In genomic region chr1:201282931-201283829, GRCh38 we compare ENCODE assay signal across 1 cellular context.
TF ChIP-seq lines count a peak whose summit lies in the region.

PKP1 (plus strand) TSS chr1:201283506; CDS start chr1:201283703, 197 bp downstream.

TF ChIP-seq in H1, 55 proteins besides CTCF, POLR2A, EP300 and RAD21 (continued from another document):
- TF ChIP-seq E2F6 (IDR thresholded peaks at IDR 0.05) (peak; percentile 94), SRF (IDR thresholded peaks at IDR 0.05; ENCODE audit: low read depth, low read length) (no peak), SP4 (IDR thresholded peaks at IDR 0.05; ENCODE audit: low read length) (no peak), EZH2 (IDR thresholded peaks at IDR 0.05; ENCODE audit: low read depth, low read length, severe bottlenecking) (peak; percentile 71), SUZ12 (IDR thresholded peaks at IDR 0.05; ENCODE audit: low read length) (peak; percentile 63; the same call in 1 of the 2 replicates), TCF12 (IDR thresholded peaks at IDR 0.05; ENCODE audit: low read depth, low read length) (no peak), SAP30 (IDR thresholded peaks at IDR 0.05; ENCODE audit: insufficient read depth, insufficient replicate concordance, low read length) (no peak), CEBPB (IDR thresholded peaks at IDR 0.05; ENCODE audit: low read depth, low read length) (no peak), BRCA1 (IDR thresholded peaks at IDR 0.05; ENCODE audit: low read depth, low read length) (no peak), TAF1 (IDR thresholded peaks at IDR 0.05; ENCODE audit: low read depth, low read length) (no peak), ASH2L (IDR thresholded peaks at IDR 0.05; ENCODE audit: low read length) (peak; percentile 36), ZNF274 (IDR thresholded peaks at IDR 0.05; ENCODE audit: borderline replicate concordance, extremely low read depth, low read length) (no peak), MAX (IDR thresholded peaks at IDR 0.05) (peak; percentile 95)
TF ChIP-seq in H1: peak in this region for 5.
